1 cellular context compared by ENCODE assay signal in the genomic region with DNA sequence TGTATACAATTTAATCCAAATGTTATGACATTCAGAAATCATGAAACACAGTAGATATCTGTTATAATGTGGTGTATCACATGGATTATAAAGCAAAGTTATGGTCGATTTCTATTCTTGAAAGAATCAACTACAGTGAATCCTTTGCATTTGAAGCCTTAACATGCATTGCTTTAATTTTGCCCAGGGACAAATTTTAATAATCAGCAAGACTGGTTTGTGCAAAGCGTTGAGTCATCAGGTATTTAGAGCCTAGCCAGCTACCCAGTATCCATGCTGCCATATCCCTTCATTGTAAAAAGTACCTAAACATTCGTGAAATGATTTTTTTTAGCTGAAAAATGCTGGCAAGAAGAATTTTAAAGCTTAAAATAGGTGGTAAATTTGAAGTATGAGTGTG.
TF ChIP-seq lines count a peak whose summit lies in the region.

No MANE protein-coding gene starts in this region.

TF ChIP-seq in GM23338, 12 proteins besides CTCF, POLR2A, EP300 and RAD21:
- no peak for TF ChIP-seq EZH2phosphoT487 (IDR thresholded peaks at IDR 0.05; ENCODE audit: unreplicated experiment)
- no peak for TF ChIP-seq NANOG (IDR thresholded peaks at IDR 0.05; ENCODE audit: borderline replicate concordance)
- no peak for TF ChIP-seq STAT1 (IDR thresholded peaks at IDR 0.05; ENCODE audit: unreplicated experiment)
- TF ChIP-seq EZH2 (IDR thresholded peaks at IDR 0.05; ENCODE audit: low read depth, unreplicated experiment), result no peak
- TF ChIP-seq, protein P1, sequence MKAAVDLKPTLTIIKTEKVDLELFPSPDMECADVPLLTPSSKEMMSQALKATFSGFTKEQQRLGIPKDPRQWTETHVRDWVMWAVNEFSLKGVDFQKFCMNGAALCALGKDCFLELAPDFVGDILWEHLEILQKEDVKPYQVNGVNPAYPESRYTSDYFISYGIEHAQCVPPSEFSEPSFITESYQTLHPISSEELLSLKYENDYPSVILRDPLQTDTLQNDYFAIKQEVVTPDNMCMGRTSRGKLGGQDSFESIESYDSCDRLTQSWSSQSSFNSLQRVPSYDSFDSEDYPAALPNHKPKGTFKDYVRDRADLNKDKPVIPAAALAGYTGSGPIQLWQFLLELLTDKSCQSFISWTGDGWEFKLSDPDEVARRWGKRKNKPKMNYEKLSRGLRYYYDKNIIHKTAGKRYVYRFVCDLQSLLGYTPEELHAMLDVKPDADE (IDR thresholded peaks at IDR 0.05), result no peak
- TF ChIP-seq, protein P2, sequence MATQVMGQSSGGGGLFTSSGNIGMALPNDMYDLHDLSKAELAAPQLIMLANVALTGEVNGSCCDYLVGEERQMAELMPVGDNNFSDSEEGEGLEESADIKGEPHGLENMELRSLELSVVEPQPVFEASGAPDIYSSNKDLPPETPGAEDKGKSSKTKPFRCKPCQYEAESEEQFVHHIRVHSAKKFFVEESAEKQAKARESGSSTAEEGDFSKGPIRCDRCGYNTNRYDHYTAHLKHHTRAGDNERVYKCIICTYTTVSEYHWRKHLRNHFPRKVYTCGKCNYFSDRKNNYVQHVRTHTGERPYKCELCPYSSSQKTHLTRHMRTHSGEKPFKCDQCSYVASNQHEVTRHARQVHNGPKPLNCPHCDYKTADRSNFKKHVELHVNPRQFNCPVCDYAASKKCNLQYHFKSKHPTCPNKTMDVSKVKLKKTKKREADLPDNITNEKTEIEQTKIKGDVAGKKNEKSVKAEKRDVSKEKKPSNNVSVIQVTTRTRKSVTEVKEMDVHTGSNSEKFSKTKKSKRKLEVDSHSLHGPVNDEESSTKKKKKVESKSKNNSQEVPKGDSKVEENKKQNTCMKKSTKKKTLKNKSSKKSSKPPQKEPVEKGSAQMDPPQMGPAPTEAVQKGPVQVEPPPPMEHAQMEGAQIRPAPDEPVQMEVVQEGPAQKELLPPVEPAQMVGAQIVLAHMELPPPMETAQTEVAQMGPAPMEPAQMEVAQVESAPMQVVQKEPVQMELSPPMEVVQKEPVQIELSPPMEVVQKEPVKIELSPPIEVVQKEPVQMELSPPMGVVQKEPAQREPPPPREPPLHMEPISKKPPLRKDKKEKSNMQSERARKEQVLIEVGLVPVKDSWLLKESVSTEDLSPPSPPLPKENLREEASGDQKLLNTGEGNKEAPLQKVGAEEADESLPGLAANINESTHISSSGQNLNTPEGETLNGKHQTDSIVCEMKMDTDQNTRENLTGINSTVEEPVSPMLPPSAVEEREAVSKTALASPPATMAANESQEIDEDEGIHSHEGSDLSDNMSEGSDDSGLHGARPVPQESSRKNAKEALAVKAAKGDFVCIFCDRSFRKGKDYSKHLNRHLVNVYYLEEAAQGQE (IDR thresholded peaks at IDR 0.05; ENCODE audit: unreplicated experiment), result no peak
- no peak for TF ChIP-seq POLR2AphosphoS5 (IDR thresholded peaks at IDR 0.05; ENCODE audit: low read depth)
- TF ChIP-seq, protein P3, sequence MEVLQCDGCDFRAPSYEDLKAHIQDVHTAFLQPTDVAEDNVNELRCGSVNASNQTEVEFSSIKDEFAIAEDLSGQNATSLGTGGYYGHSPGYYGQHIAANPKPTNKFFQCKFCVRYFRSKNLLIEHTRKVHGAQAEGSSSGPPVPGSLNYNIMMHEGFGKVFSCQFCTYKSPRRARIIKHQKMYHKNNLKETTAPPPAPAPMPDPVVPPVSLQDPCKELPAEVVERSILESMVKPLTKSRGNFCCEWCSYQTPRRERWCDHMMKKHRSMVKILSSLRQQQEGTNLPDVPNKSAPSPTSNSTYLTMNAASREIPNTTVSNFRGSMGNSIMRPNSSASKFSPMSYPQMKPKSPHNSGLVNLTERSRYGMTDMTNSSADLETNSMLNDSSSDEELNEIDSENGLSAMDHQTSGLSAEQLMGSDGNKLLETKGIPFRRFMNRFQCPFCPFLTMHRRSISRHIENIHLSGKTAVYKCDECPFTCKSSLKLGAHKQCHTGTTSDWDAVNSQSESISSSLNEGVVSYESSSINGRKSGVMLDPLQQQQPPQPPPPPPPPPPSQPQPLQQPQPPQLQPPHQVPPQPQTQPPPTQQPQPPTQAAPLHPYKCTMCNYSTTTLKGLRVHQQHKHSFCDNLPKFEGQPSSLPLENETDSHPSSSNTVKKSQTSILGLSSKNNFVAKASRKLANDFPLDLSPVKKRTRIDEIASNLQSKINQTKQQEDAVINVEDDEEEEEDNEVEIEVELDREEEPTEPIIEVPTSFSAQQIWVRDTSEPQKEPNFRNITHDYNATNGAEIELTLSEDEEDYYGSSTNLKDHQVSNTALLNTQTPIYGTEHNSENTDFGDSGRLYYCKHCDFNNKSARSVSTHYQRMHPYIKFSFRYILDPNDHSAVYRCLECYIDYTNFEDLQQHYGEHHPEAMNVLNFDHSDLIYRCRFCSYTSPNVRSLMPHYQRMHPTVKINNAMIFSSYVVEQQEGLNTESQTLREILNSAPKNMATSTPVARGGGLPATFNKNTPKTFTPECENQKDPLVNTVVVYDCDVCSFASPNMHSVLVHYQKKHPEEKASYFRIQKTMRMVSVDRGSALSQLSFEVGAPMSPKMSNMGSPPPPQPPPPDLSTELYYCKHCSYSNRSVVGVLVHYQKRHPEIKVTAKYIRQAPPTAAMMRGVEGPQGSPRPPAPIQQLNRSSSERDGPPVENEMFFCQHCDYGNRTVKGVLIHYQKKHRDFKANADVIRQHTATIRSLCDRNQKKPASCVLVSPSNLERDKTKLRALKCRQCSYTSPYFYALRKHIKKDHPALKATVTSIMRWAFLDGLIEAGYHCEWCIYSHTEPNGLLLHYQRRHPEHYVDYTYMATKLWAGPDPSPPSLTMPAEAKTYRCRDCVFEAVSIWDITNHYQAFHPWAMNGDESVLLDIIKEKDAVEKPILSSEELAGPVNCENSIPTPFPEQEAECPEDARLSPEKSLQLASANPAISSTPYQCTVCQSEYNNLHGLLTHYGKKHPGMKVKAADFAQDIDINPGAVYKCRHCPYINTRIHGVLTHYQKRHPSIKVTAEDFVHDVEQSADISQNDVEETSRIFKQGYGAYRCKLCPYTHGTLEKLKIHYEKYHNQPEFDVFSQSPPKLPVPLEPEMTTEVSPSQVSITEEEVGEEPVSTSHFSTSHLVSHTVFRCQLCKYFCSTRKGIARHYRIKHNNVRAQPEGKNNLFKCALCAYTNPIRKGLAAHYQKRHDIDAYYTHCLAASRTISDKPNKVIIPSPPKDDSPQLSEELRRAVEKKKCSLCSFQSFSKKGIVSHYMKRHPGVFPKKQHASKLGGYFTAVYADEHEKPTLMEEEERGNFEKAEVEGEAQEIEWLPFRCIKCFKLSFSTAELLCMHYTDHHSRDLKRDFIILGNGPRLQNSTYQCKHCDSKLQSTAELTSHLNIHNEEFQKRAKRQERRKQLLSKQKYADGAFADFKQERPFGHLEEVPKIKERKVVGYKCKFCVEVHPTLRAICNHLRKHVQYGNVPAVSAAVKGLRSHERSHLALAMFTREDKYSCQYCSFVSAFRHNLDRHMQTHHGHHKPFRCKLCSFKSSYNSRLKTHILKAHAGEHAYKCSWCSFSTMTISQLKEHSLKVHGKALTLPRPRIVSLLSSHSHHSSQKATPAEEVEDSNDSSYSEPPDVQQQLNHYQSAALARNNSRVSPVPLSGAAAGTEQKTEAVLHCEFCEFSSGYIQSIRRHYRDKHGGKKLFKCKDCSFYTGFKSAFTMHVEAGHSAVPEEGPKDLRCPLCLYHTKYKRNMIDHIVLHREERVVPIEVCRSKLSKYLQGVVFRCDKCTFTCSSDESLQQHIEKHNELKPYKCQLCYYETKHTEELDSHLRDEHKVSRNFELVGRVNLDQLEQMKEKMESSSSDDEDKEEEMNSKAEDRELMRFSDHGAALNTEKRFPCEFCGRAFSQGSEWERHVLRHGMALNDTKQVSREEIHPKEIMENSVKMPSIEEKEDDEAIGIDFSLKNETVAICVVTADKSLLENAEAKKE (CRISPR knock-in tag; IDR thresholded peaks at IDR 0.05), result no peak
- TF ChIP-seq ZNF331 (CRISPR knock-in tag; IDR thresholded peaks at IDR 0.05; ENCODE audit: low read depth), result no peak
- no peak for TF ChIP-seq ZNF114 (CRISPR knock-in tag; IDR thresholded peaks at IDR 0.05)
- no peak for TF ChIP-seq JUNB (IDR thresholded peaks at IDR 0.05; ENCODE audit: unreplicated experiment)
- TF ChIP-seq CREB1 (CRISPR knock-in tag; IDR thresholded peaks at IDR 0.05; ENCODE audit: low read depth), result no peak
